In genomic region chr11:7513210-7514098, GRCh38 we compare ENCODE assay signal across 8 cellular contexts. TPM values are rescaled to one million over a fixed set of nuclear protein-coding genes. Genes with fewer than 3 reads are reported as not detected.
DNase-seq lines count a peak whose midpoint lies in the region; ATAC-seq and TF ChIP-seq lines count a peak whose summit lies in the region.

TSS of gene PPFIBP2 (plus strand) at chr11:7513999. CDS start at chr11:7549476, 35,477 bp downstream.

- H3K4me3 ChIP-seq in RWPE2 (ENCODE audit: severe bottlenecking) (peak within 1 kb of the TSS; percentile 66), gastroesophageal sphincter (peak within 1 kb of the TSS; percentile 48 to 77)

- no peak within 1 kb of the TSS for H3K27ac ChIP-seq in RWPE2 (ENCODE audit: poor library complexity, severe bottlenecking)
- peak within 1 kb of the TSS; percentile 53 to 90 (median 88) for H3K27ac ChIP-seq in gastroesophageal sphincter
- peak within 1 kb of the TSS; percentile 97 for H3K27ac ChIP-seq in substantia nigra (ENCODE audit: low read depth, low read length, poor library complexity, severe bottlenecking)

- no peak for TF ChIP-seq EP300 in gastroesophageal sphincter (IDR thresholded peaks at IDR 0.05)

- peak; percentile 73 for TF ChIP-seq CTCF in RWPE2 (IDR thresholded peaks at IDR 0.05; ENCODE audit: poor library complexity, severe bottlenecking)
- peak in 3 of 4 experiments; percentile 49 to 60 (median 49) for TF ChIP-seq CTCF in gastroesophageal sphincter (IDR thresholded peaks at IDR 0.05)

- no peaks in the 10 kb centered on the region for H3K36me3 ChIP-seq in RWPE2 (ENCODE audit: low read depth)
- no peaks in the 10 kb centered on the region for H3K36me3 ChIP-seq in gastroesophageal sphincter

- peak; percentile 24 to 41 for TF ChIP-seq POLR2A in gastroesophageal sphincter (IDR thresholded peaks at IDR 0.05)

- 0 to 2% methylated on average over 2 to 12 of the region's 80 CpGs for WGBS in gastroesophageal sphincter (ENCODE audit: low coverage in 1 of 2), 2 donors

- no peaks in the 10 kb centered on the region for H3K9me3 ChIP-seq in RWPE2 (ENCODE audit: severe bottlenecking)
- no peaks in the 10 kb centered on the region for H3K9me3 ChIP-seq in gastroesophageal sphincter

- peak; percentile 52 for ATAC-seq in GM21367 (IDR thresholded peaks at IDR 0.05; ENCODE audit: unreplicated experiment)
- ATAC-seq in RWPE2 (ENCODE audit: low read depth), result peak; percentile 92
- peak; percentile 92 for ATAC-seq in gastroesophageal sphincter

- no peaks in the 10 kb centered on the region for H3K4me1 ChIP-seq in RWPE2 (ENCODE audit: insufficient read depth, poor library complexity, severe bottlenecking)
- peaks cover 0 to 42% (median 4%) of the 10 kb centered on the region in 3 donors for H3K4me1 ChIP-seq in gastroesophageal sphincter

- DNase-seq in DMS153 treated with DMSO at 0.1 percent for 48 hours (lab: John Stamatoyannopoulos, UW; ENCODE audit: unreplicated experiment) (peak; percentile 39), HT-29 (ENCODE audit: low spot score) (peak; percentile 80), RWPE2 (ENCODE audit: low spot score) (peak; percentile 68), non-pigmented ciliary epithelial cell (ENCODE audit: low read depth) (peak; percentile 6), substantia nigra (lab: John Stamatoyannopoulos, UW) (peak; percentile 42 to 95 (median 85))
- peak; percentile 53 to 80 (median 68) for DNase-seq in activated naive CD4-positive, alpha-beta T cell (lab: John Stamatoyannopoulos, UW)

- H3K27me3 ChIP-seq in RWPE2 (ENCODE audit: insufficient read depth, poor library complexity, severe bottlenecking), result peaks cover 16% of the 10 kb centered on the region
- H3K27me3 ChIP-seq in gastroesophageal sphincter, result no peaks in the 10 kb centered on the region

RNA-seq across cellular contexts. Expression of gene PPFIBP2, which starts in this region (rescaled TPM):
- 25.7 and 31.4 TPM in 2 replicates for total RNA-seq in HT-29 (2014; rRNA removed; shearing (Covaris generic))
- 10 to 100 TPM in 3 of 4 donors, 1 to 10 TPM in 1; 8.0 to 26.5 (median 11.3) TPM for total RNA-seq in gastroesophageal sphincter

Comparison
In these comparisons a context has a peak if more than half of its experiments do, and no peak if none do; other contexts are left out.
1. DNase-seq: peak in every context shown above with its lines; median percentile 85 in substantia nigra; 80 in HT-29; 68 in RWPE2; 68 in activated naive CD4-positive, alpha-beta T cell; 39 in DMS153 treated with DMSO at 0.1 percent for 48 hours; 6 in non-pigmented ciliary epithelial cell.